Comparison of ENCODE assay signal across 18 cellular contexts in genomic region chr6:3506751-3507388, GRCh38. TPM values are rescaled to one million over a fixed set of nuclear protein-coding genes. Genes with fewer than 3 reads are reported as not detected.
DNase-seq lines count a peak whose midpoint lies in the region; ATAC-seq, FAIRE-seq and TF ChIP-seq lines count a peak whose summit lies in the region.
"Had no signal": no experiment of that assay in that cellular context is flagged by ENCODE, and none has a peak within 500 bp of the region (broad histone marks: within the 10 kb centered on the region; RNA-seq: fewer than 3 reads in every experiment).

No MANE protein-coding gene starts in this region.

- POLR2A ChIA-PET in HepG2 (lab: Yijun Ruan, JAX): no interaction called here

- H3K36me3 ChIP-seq in HepG2 (replicated peaks in 1 of 2; ENCODE audit: control insufficient read depth in 1 of 2, insufficient read depth in 2 of 2, low read length in 2 of 2) (no peaks in the 10 kb centered on the region), right lobe of liver (no peaks in the 10 kb centered on the region), neural cell (ENCODE audit: insufficient read depth, low read length) (no peaks in the 10 kb centered on the region)
- H3K36me3 ChIP-seq: SJSA1 had no signal

- no peak for DNase-seq in HepG2 (ENCODE audit: low spot score)
- no peak for DNase-seq in right lobe of liver
- peak; percentile 26 for DNase-seq in epithelial cell of esophagus (ENCODE audit: low read depth)
- DNase-seq in DMS153 (lab: John Stamatoyannopoulos, UW): no peak
- no peak for DNase-seq in SK-N-DZ (ENCODE audit: low spot score)
- DNase-seq in D721Med (ENCODE audit: insufficient read length, low spot score): no peak
- DNase-seq: DMS79 treated with DMSO at 0.1 percent for 48 hours, NCI-H1105, NCI-H2029, NCI-H524 treated with DMSO at 0.1 percent for 48 hours had no signal

- no peak for TF ChIP-seq POLR2A in HepG2 (IDR thresholded peaks at IDR 0.05; ENCODE audit: insufficient read depth in 1 of 2, low read depth in 2 of 2, low read length in 2 of 2)
- no peak for TF ChIP-seq POLR2A in right lobe of liver (IDR thresholded peaks at IDR 0.05)

- H3K27ac ChIP-seq in HepG2 (ENCODE audit: extremely low read length, insufficient read depth, low read length) (no peak overlapping the region), right lobe of liver (no peak overlapping the region), neural cell (ENCODE audit: low read length) (peak overlapping the region; percentile 26)
- H3K27ac ChIP-seq: SJSA1 had no signal

- H3K9ac ChIP-seq in HepG2 (ENCODE audit: insufficient read depth, low read depth, low read length) (no peak overlapping the region), neural cell (ENCODE audit: low read length) (no peak overlapping the region)

- intact Hi-C loops in HepG2 (cut with micrococcal nuclease; ENCODE audit: unreplicated experiment) (loop anchor here (10.0 kb wide), 1 partner anchor 92 kb away; no protein-coding TSS in a partner anchor), right lobe of liver (cut with DNase I) (no loop called here)

- FAIRE-seq in HepG2 (lab: Jason Lieb, UNC): no peak
- FAIRE-seq in D721Med (lab: Jason Lieb, UNC): no peak
- FAIRE-seq: A204.1, H54, K562, RCC 7860 had no signal

- CTCF ChIA-PET in HepG2 (lab: Yijun Ruan, JAX; ENCODE audit: low intra/inter-chr PET ratio, low total read pairs): no interaction called here

- no peaks in the 10 kb centered on the region for H3K27me3 ChIP-seq in HepG2 (ENCODE audit: control insufficient read depth in 1 of 2, insufficient read depth in 2 of 2, low read length in 2 of 2)
- no peaks in the 10 kb centered on the region for H3K27me3 ChIP-seq in right lobe of liver
- no peaks in the 10 kb centered on the region for H3K27me3 ChIP-seq in neural cell (ENCODE audit: insufficient read depth, low read depth, low read length)
- H3K27me3 ChIP-seq: SJSA1 had no signal

- no peaks in the 10 kb centered on the region for H3K79me2 ChIP-seq in HepG2 (ENCODE audit: insufficient read depth, low read length)
- H3K79me2 ChIP-seq in neural cell (replicated peaks; ENCODE audit: insufficient read depth, low read length): no peaks in the 10 kb centered on the region

- no TSS peak for BruUV-seq in HepG2 (replicated peaks; lab: Mats Ljungman, UMichigan)

- H3K4me3 ChIP-seq in HepG2 (replicated peaks in 1 of 3; ENCODE audit: insufficient read depth in 1 of 3, low read depth in 2 of 3, low read length in 3 of 3) (no peak overlapping the region), right lobe of liver (no peak overlapping the region), epithelial cell of esophagus (ENCODE audit: low read length) (no peak overlapping the region), neural cell (ENCODE audit: low read length) (peak overlapping the region; percentile 16)
- H3K4me3 ChIP-seq: K562, SJSA1 had no signal

- no peak overlapping the region for H3K4me2 ChIP-seq in HepG2 (ENCODE audit: low read depth, low read length)
- peak overlapping the region; percentile 32 for H3K4me2 ChIP-seq in neural cell (ENCODE audit: low read length)

- H3K9me3 ChIP-seq in HepG2 (ENCODE audit: low read length): no peaks in the 10 kb centered on the region
- H3K9me3 ChIP-seq in right lobe of liver: no peaks in the 10 kb centered on the region
- no peaks in the 10 kb centered on the region for H3K9me3 ChIP-seq in neural cell (ENCODE audit: low read length)
- H3K9me3 ChIP-seq: SJSA1 had no signal

- H4K20me1 ChIP-seq in HepG2 (ENCODE audit: insufficient read depth, low read length) (no peaks in the 10 kb centered on the region), neural cell (ENCODE audit: insufficient read depth) (no peaks in the 10 kb centered on the region)

- H2AFZ ChIP-seq in HepG2 (ENCODE audit: low read length): no peak overlapping the region
- no peak overlapping the region for H2AFZ ChIP-seq in neural cell (ENCODE audit: low read depth, low read length)

- H3K9me2 ChIP-seq in neural cell (ENCODE audit: insufficient read depth, low read length): no peaks in the 10 kb centered on the region

- no peaks in the 10 kb centered on the region for H3F3A ChIP-seq in neural cell (ENCODE audit: insufficient read depth, low read length, poor library complexity, severe bottlenecking)

- TF ChIP-seq CTCF in HepG2 (CRISPR knock-in tag; IDR thresholded peaks at IDR 0.05) (no peak), right lobe of liver (IDR thresholded peaks at IDR 0.05) (no peak), epithelial cell of esophagus (IDR thresholded peaks at IDR 0.05; ENCODE audit: insufficient read depth, low read depth, low read length, missing control alignments) (no peak), neural cell (IDR thresholded peaks at IDR 0.05; ENCODE audit: poor library complexity, severe bottlenecking) (no peak), D721Med (IDR thresholded peaks at IDR 0.05; ENCODE audit: insufficient read depth, missing control alignments) (no peak)

- WGBS in HepG2 (ENCODE audit: low lambda C conversion rate): 57% methylated on average over 4 of the region's 4 CpGs
- 78% methylated on average over 4 of the region's 4 CpGs for WGBS in right lobe of liver (ENCODE audit: insufficient coverage, low coverage, low lambda C conversion rate, missing lambda C conversion rate)

- in situ Hi-C loops in HepG2 (cut with HindIII; ENCODE audit: extremely low pct_ligation_motif_present, low pct_unique_long_range_greater_than_20kb): no loop called here

- ATAC-seq in HepG2 (no peak), right lobe of liver (no peak), GM21825 (IDR thresholded peaks at IDR 0.05; ENCODE audit: unreplicated experiment) (no peak)

- no peak for TF ChIP-seq EP300 in HepG2 (IDR thresholded peaks at IDR 0.05; ENCODE audit: low read depth in 2 of 2, low read length in 2 of 2)
- no peak for TF ChIP-seq EP300 in HepG2 (CRISPR knock-in tag; IDR thresholded peaks at IDR 0.05; ENCODE audit: borderline replicate concordance)
- peak; percentile 90 for TF ChIP-seq EP300 in neural cell (conservative IDR thresholded peaks at IDR 0.05; ENCODE audit: poor library complexity, severe bottlenecking)

- TF ChIP-seq RAD21 in HepG2 (CRISPR knock-in tag; IDR thresholded peaks at IDR 0.05): no peak
- TF ChIP-seq RAD21 in neural cell (conservative IDR thresholded peaks at IDR 0.05): no peak

- H3K4me1 ChIP-seq in HepG2 (ENCODE audit: insufficient read depth, low read length) (peaks cover 81% of the 10 kb centered on the region), right lobe of liver (no peaks in the 10 kb centered on the region)

TF ChIP-seq in HepG2, 621 proteins besides CTCF, POLR2A, EP300 and RAD21 (continues in another document):
- TF ChIP-seq ELF1 (CRISPR knock-in tag; IDR thresholded peaks at IDR 0.05): no peak

TF ChIP-seq in neural cell, 6 proteins besides CTCF, POLR2A, EP300 and RAD21:
- TF ChIP-seq TAF1 (IDR thresholded peaks at IDR 0.05; ENCODE audit: low read depth) (no peak), POLR2AphosphoS5 (IDR thresholded peaks at IDR 0.05) (peak; percentile 66), SMC3 (conservative IDR thresholded peaks at IDR 0.05; ENCODE audit: poor library complexity) (no peak)

RNA-seq across cellular contexts. Expression of gene SLC22A23, which starts 50.0 kb away (rescaled TPM):
- total RNA-seq in HepG2 (2016; rRNA removed; fragmentation: Illumina TruSeq; extraction: Trizol) (14.4 and 17.5 TPM in 2 replicates), right lobe of liver (10 to 100 TPM; 11.7 to 27.6 (median 16.3) TPM)
- total RNA-seq in HepG2 (2016; cell fraction: cytosol; rRNA removed; fragmentation: Illumina TruSeq; extraction: Trizol; ENCODE audit: low read depth): 5.9 and 6.8 TPM in 2 replicates
- 11.7 and 17.5 TPM in 2 replicates for total RNA-seq in HepG2 (2016; cell fraction: insoluble cytoplasmic fraction; rRNA removed; fragmentation: Illumina TruSeq; extraction: Trizol)
- total RNA-seq in HepG2 (2016; cell fraction: membrane; rRNA removed; fragmentation: Illumina TruSeq; extraction: Trizol): 9.8 and 11.5 TPM in 2 replicates
- total RNA-seq in HepG2 (2016; cell fraction: nucleus; rRNA removed; fragmentation: Illumina TruSeq; extraction: Trizol): 33.2 and 38.2 TPM in 2 replicates
- polyA plus RNA-seq in HepG2 (2011; rRNA removed) (11.8 and 17.3 TPM in 2 replicates), neural cell (8.4 and 8.8 TPM in 2 replicates)
- polyA plus RNA-seq in HepG2 (2011; cell fraction: cytosol; rRNA removed): 15.4 and 19.5 TPM in 2 replicates
- 54.1 and 61.7 TPM in 2 replicates for polyA plus RNA-seq in HepG2 (2011; cell fraction: nucleus; rRNA removed)
- polyA plus RNA-seq in HepG2 (2012): 25.2 and 36.8 TPM in 2 replicates
- polyA plus RNA-seq in HepG2 (2016; cell fraction: cytosol; fragmentation: Illumina TruSeq; extraction: Trizol; ENCODE audit: low read depth): 2.0 and 2.2 TPM in 2 replicates
- polyA plus RNA-seq in HepG2 (2016; cell fraction: insoluble cytoplasmic fraction; fragmentation: Illumina TruSeq; extraction: Trizol; ENCODE audit: low read depth): 12.7 and 15.3 TPM in 2 replicates
- polyA plus RNA-seq in HepG2 (2016; cell fraction: membrane; fragmentation: Illumina TruSeq; extraction: Trizol; ENCODE audit: low read depth): 5.3 and 6.1 TPM in 2 replicates
- polyA plus RNA-seq in HepG2 (2016; cell fraction: nucleus; fragmentation: Illumina TruSeq; extraction: Trizol; ENCODE audit: insufficient read depth, low read depth): 42.3 and 52.5 TPM in 2 replicates
- 1.4 and 75.8 TPM in 2 replicates for polyA minus RNA-seq in HepG2 (2011; rRNA and poly(A)+ RNA removed; ENCODE audit: low replicate concordance)
- 30.2 and 44.5 TPM in 2 replicates for polyA minus RNA-seq in HepG2 (2011; cell fraction: cytosol; rRNA and poly(A)+ RNA removed)
- 77.3 and 90.4 TPM in 2 replicates for polyA minus RNA-seq in HepG2 (2011; cell fraction: nucleus; rRNA and poly(A)+ RNA removed)
- polyA minus RNA-seq in neural cell: 32.5 and 33.6 TPM in 2 replicates
- 0.01 TPM in 1 of 2 replicates, not detected in the other for polyA plus RNA-seq in SK-N-DZ (2014; cell fraction: cytosol; rRNA removed)
- polyA plus RNA-seq in SK-N-DZ (2014; cell fraction: nucleus; rRNA removed): not detected in 2 replicates
- total RNA-seq: OCI-LY7 had no signal
